10 cellular contexts compared by ENCODE assay signal in the genomic region with DNA sequence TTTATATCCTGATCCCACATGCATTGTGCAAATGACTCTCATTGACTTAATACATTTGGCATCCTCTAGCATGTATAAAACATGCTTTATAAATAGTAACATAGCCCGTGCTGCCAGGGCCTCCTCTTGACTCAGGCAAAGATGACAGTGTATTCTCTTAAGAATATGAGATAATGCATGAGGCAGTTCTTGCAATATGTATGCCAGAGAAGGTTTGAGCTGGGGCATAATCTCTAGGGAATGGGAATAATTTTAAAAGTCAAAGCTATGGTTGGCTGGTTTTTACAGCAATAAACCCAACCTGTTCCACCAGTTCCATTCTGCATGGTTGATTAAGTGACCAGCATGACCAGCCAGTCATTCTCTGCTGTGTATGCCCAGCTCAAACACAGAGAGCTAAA.
DNase-seq lines count a peak whose midpoint lies in the region; ATAC-seq and TF ChIP-seq lines count a peak whose summit lies in the region.
"Had no signal": no experiment of that assay in that cellular context is flagged by ENCODE, and none has a peak within 500 bp of the region (broad histone marks: within the 10 kb centered on the region; RNA-seq: fewer than 3 reads in every experiment).

No MANE protein-coding gene starts in this region.

- DNase-seq in AG20443 (ENCODE audit: low spot score) (peak; percentile 68), MG63 (peak; percentile 83), astrocyte of the cerebellum (ENCODE audit: low read depth) (peak; percentile 18), kidney glomerular epithelial cell (lab: John Stamatoyannopoulos, UW) (peak; percentile 79), vagina (ENCODE audit: extremely low spot score in 2 of 2) (no peak)
- DNase-seq in effector memory CD4-positive, alpha-beta T cell: no peak
- DNase-seq: erythroblast; naive thymus-derived CD8-positive, alpha-beta T cell had no signal

- TF ChIP-seq POLR2A in vagina (IDR thresholded peaks at IDR 0.05): no peak

- no peaks in the 10 kb centered on the region for H3K36me3 ChIP-seq in MG63
- no peaks in the 10 kb centered on the region for H3K36me3 ChIP-seq in vagina
- H3K36me3 ChIP-seq in effector memory CD4-positive, alpha-beta T cell (ENCODE audit: control insufficient read depth, insufficient read depth, low read length): no peaks in the 10 kb centered on the region

- TF ChIP-seq CTCF in astrocyte of the cerebellum (IDR thresholded peaks at IDR 0.05; ENCODE audit: low read depth, low read length, missing control alignments) (no peak), vagina (IDR thresholded peaks at IDR 0.05) (no peak)

- H3K27ac ChIP-seq in vagina: no peak overlapping the region
- H3K27ac ChIP-seq in effector memory CD4-positive, alpha-beta T cell (ENCODE audit: insufficient read depth, low read length, poor library complexity, severe bottlenecking): no peak overlapping the region

- H3K27me3 ChIP-seq in MG63: no peaks in the 10 kb centered on the region
- no peaks in the 10 kb centered on the region for H3K27me3 ChIP-seq in vagina
- H3K27me3 ChIP-seq in effector memory CD4-positive, alpha-beta T cell (replicated peaks; ENCODE audit: control insufficient read depth, insufficient read depth, low read length, poor library complexity, severe bottlenecking): no peaks in the 10 kb centered on the region

- H3K4me1 ChIP-seq in vagina: no peaks in the 10 kb centered on the region
- no peaks in the 10 kb centered on the region for H3K4me1 ChIP-seq in effector memory CD4-positive, alpha-beta T cell (ENCODE audit: control insufficient read depth, insufficient read depth, low read length, poor library complexity, severe bottlenecking)

- in situ Hi-C loops in astrocyte of the cerebellum (cut with HindIII; ENCODE audit: low sequenced_read_pairs): no loop called here

- H3K4me3 ChIP-seq in MG63: no peak overlapping the region
- no peak overlapping the region for H3K4me3 ChIP-seq in astrocyte of the cerebellum (ENCODE audit: low read depth, low read length)
- no peak overlapping the region for H3K4me3 ChIP-seq in vagina
- no peak overlapping the region for H3K4me3 ChIP-seq in effector memory CD4-positive, alpha-beta T cell (ENCODE audit: insufficient read depth, low read depth, low read length, poor library complexity, severe bottlenecking)

- ATAC-seq in GM19328 (IDR thresholded peaks at IDR 0.05; ENCODE audit: unreplicated experiment) (no peak), HG03457 (IDR thresholded peaks at IDR 0.05; ENCODE audit: unreplicated experiment) (no peak)
- ATAC-seq: naive thymus-derived CD8-positive, alpha-beta T cell had no signal

- intact Hi-C loops in vagina (cut with DNase I): no loop called here

- no peaks in the 10 kb centered on the region for H3K9me3 ChIP-seq in MG63
- no peaks in the 10 kb centered on the region for H3K9me3 ChIP-seq in vagina
- H3K9me3 ChIP-seq in effector memory CD4-positive, alpha-beta T cell (ENCODE audit: control insufficient read depth, low read length): no peaks in the 10 kb centered on the region

Comparison
In these comparisons a context has a peak if more than half of its experiments do, and no peak if none do; other contexts are left out.
1. DNase-seq: peak in AG20443 (single experiment), MG63 (single experiment), astrocyte of the cerebellum (single experiment) and kidney glomerular epithelial cell (single experiment); none in vagina (0 of 2) and effector memory CD4-positive, alpha-beta T cell (0 of 3).